19 cellular contexts compared by ENCODE assay signal in genomic region chr4:81422591-81422990, GRCh38. TPM values are rescaled to one million over a fixed set of nuclear protein-coding genes. Genes with fewer than 3 reads are reported as not detected.
DNase-seq lines count a peak whose midpoint lies in the region; ATAC-seq, FAIRE-seq and TF ChIP-seq lines count a peak whose summit lies in the region.
"Had no signal": no experiment of that assay in that cellular context is flagged by ENCODE, and none has a peak within 500 bp of the region (broad histone marks: within the 10 kb centered on the region; RNA-seq: fewer than 3 reads in every experiment).

No MANE protein-coding gene starts in this region.

- peaks cover 4% of the 10 kb centered on the region for H3K4me1 ChIP-seq in colonic mucosa
- H3K4me1 ChIP-seq: uterus had no signal

- intact Hi-C loops in colonic mucosa (cut with DNase I) = loop anchor here (5.0 kb wide), 1 partner anchor 40 kb away; no protein-coding TSS in a partner anchor

- DNase-seq in GM12891 (ENCODE audit: insufficient read length, low spot score) (no peak), colonic mucosa (no peak), NCI-H1694 (lab: John Stamatoyannopoulos, UW) (no peak)
- no peak for DNase-seq in stimulated activated naive CD8-positive, alpha-beta T cell treated with anti-CD3 and anti-CD28 coated beads, Interleukin-15, amount 100 ng/mL, for 72 hours
- DNase-seq: activated CD8-positive, alpha-beta memory T cell treated with anti-CD3 and anti-CD28 coated beads, Interleukin-2, amount 50 U/mL, for 4 hours; effector memory CD4-positive, alpha-beta T cell; foreskin fibroblast; heart right ventricle; NCI-H774; SK-N-SH; uterus had no signal

- no peaks in the 10 kb centered on the region for H3K36me3 ChIP-seq in colonic mucosa
- H3K36me3 ChIP-seq: neutrophil, uterus had no signal

- no peaks in the 10 kb centered on the region for H3K9me3 Mint-ChIP-seq in stimulated activated naive CD8-positive, alpha-beta T cell treated with anti-CD3 and anti-CD28 coated beads, Interleukin-15, amount 100 ng/mL, for 72 hours

- peak; percentile 26 for FAIRE-seq in GM12891 (lab: Jason Lieb, UNC)
- FAIRE-seq: GM19239 had no signal

- TF ChIP-seq POLR2A in GM12891 (IDR thresholded peaks at IDR 0.05; ENCODE audit: low read depth, low read length) = no peak

- no peak overlapping the region for H3K4me3 Mint-ChIP-seq in stimulated activated naive CD8-positive, alpha-beta T cell treated with anti-CD3 and anti-CD28 coated beads, Interleukin-15, amount 100 ng/mL, for 72 hours

- peak; percentile 23 for ATAC-seq in HG02870 (IDR thresholded peaks at IDR 0.05; ENCODE audit: unreplicated experiment)
- peak; percentile 73 for ATAC-seq in stimulated activated naive CD8-positive, alpha-beta T cell treated with anti-CD3 and anti-CD28 coated beads, Interleukin-15, amount 100 ng/mL, for 72 hours
- no peak for ATAC-seq in GM21526 (IDR thresholded peaks at IDR 0.05; ENCODE audit: low FRiP score, unreplicated experiment)
- ATAC-seq in HG03469 (IDR thresholded peaks at IDR 0.05; ENCODE audit: unreplicated experiment) = no peak
- ATAC-seq: heart right ventricle had no signal

- H3K27me3 Mint-ChIP-seq in stimulated activated naive CD8-positive, alpha-beta T cell treated with anti-CD3 and anti-CD28 coated beads, Interleukin-15, amount 100 ng/mL, for 72 hours = no peaks in the 10 kb centered on the region

- no peak overlapping the region for H3K27ac Mint-ChIP-seq in stimulated activated naive CD8-positive, alpha-beta T cell treated with anti-CD3 and anti-CD28 coated beads, Interleukin-15, amount 100 ng/mL, for 72 hours

- TF ChIP-seq CTCF in colonic mucosa (IDR thresholded peaks at IDR 0.05) = no peak

- H3K27ac ChIP-seq in colonic mucosa = peak overlapping the region; percentile 69
- H3K27ac ChIP-seq: heart right ventricle, neutrophil, uterus, VCaP had no signal

- no peak overlapping the region for H3K4me3 ChIP-seq in colonic mucosa
- H3K4me3 ChIP-seq: heart right ventricle, uterus had no signal

- peaks cover 13% of the 10 kb centered on the region for H3K4me1 Mint-ChIP-seq in stimulated activated naive CD8-positive, alpha-beta T cell treated with anti-CD3 and anti-CD28 coated beads, Interleukin-15, amount 100 ng/mL, for 72 hours

- no peaks in the 10 kb centered on the region for H3K9me3 ChIP-seq in colonic mucosa
- H3K9me3 ChIP-seq: heart right ventricle, neutrophil, SK-N-SH, uterus had no signal

- no peaks in the 10 kb centered on the region for H3K27me3 ChIP-seq in colonic mucosa
- H3K27me3 ChIP-seq: heart right ventricle, uterus had no signal

- no peak overlapping the region for H3K9ac ChIP-seq in colonic mucosa (ENCODE audit: low read depth in 2 of 2, low read length in 2 of 2)
- H3K9ac ChIP-seq: SK-N-SH had no signal

TF ChIP-seq in GM12891, 5 proteins besides CTCF, POLR2A, EP300 and RAD21:
- TF ChIP-seq TAF1 (IDR thresholded peaks at IDR 0.05; ENCODE audit: low read depth, low read length) (no peak), POU2F2 (IDR thresholded peaks at IDR 0.05; ENCODE audit: low read depth, low read length) (no peak), POLR2AphosphoS5 (IDR thresholded peaks at IDR 0.05; ENCODE audit: low read depth, low read length) (no peak), SPI1 (IDR thresholded peaks at IDR 0.05; ENCODE audit: low read depth, low read length) (no peak), PAX5 (IDR thresholded peaks at IDR 0.05; ENCODE audit: insufficient read depth, low read length, severe bottlenecking) (no peak)
TF ChIP-seq in GM12891: peak in this region for 0.

RNA-seq across cellular contexts. Expression of gene RASGEF1B, which starts 49.1 kb away (rescaled TPM):
- polyA plus RNA-seq in GM12891 (2012; ENCODE audit: low read depth, missing spikeins) = 0.05 TPM
- total RNA-seq in colonic mucosa = 10 to 100 TPM in 1 of 2 donors, 1 to 10 TPM in 1; 7.8 to 24.5 TPM
- total RNA-seq: lung microvascular endothelial cell, myocyte had no signal
- polyA plus RNA-seq: SK-N-SH had no signal

Comparison
In these comparisons a context has a peak if more than half of its experiments do, and no peak if none do; other contexts are left out.
1. ATAC-seq: peak in HG02870 (single experiment) and stimulated activated naive CD8-positive, alpha-beta T cell treated with anti-CD3 and anti-CD28 coated beads, Interleukin-15, amount 100 ng/mL, for 72 hours (single experiment); none in GM21526 (single experiment) and HG03469 (single experiment).